ENCODE assay signal across 8 cellular contexts in the genomic region with DNA sequence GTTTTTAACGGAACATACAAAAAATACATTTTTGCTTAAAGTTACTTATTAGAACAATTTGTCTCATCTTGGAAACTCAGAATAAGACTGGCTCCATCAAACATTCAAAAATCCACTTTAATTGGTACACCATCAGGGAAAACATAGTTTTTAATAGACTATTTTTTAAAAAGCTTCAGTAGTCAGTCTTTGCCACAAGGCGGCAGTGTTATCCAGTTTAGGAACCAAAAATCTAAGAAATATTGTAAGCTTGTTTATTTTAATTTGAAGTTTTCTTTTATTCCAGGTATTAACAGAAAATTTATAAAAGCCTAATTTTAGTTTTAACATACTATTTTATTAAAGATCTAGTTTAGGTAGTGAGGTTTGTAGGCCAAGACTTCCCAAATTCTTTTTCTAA.
A peak's percentile ranks its signal among the peaks of the same experiment; 100 is the strongest.
DNase-seq lines count a peak whose midpoint lies in the region; TF ChIP-seq lines count a peak whose summit lies in the region.

No MANE protein-coding gene starts in this region.

- peaks cover 1% of the 10 kb centered on the region for H3K27me3 Mint-ChIP-seq in activated CD4-positive, alpha-beta memory T cell treated with anti-CD3 and anti-CD28 coated beads for 36 hours

- POLR2A ChIA-PET in activated CD4-positive, alpha-beta memory T cell treated with anti-CD3 and anti-CD28 coated beads for 36 hours (lab: Charles Lee) = no interaction called here

- DNase-seq in NCI-H82 (lab: John Stamatoyannopoulos, UW) (peak; percentile 27), NCI-H82 treated with DMSO at 0.1 percent for 48 hours (lab: John Stamatoyannopoulos, UW; ENCODE audit: unreplicated experiment) (no peak), NCI-H2227 (lab: John Stamatoyannopoulos, UW; ENCODE audit: unreplicated experiment) (peak; percentile 8), epithelial cell of esophagus (ENCODE audit: low read depth) (peak; percentile 10), DMS79 treated with DMSO at 0.1 percent for 48 hours (lab: John Stamatoyannopoulos, UW) (no peak)
- peak; percentile 23 for DNase-seq in stimulated activated CD8-positive, alpha-beta memory T cell treated with anti-CD3 and anti-CD28 coated beads, Interleukin-4, amount 100 ng/mL, for 48 hours
- DNase-seq in activated CD4-positive, alpha-beta memory T cell treated with anti-CD3 and anti-CD28 coated beads for 36 hours = no peak
- DNase-seq in stimulated activated CD4-positive, alpha-beta T cell treated with anti-CD3 and anti-CD28 coated beads, Interleukin-15, amount 100 ng/mL, for 24 hours = no peak

- TF ChIP-seq CTCF in epithelial cell of esophagus (IDR thresholded peaks at IDR 0.05; ENCODE audit: insufficient read depth, low read depth, low read length, missing control alignments) = peak; percentile 58

- H3K4me3 ChIP-seq in epithelial cell of esophagus (ENCODE audit: low read length) = no peak overlapping the region

- no peaks in the 10 kb centered on the region for H3K36me3 Mint-ChIP-seq in activated CD4-positive, alpha-beta memory T cell treated with anti-CD3 and anti-CD28 coated beads for 36 hours

- intact Hi-C loops in activated CD4-positive, alpha-beta memory T cell treated with anti-CD3 and anti-CD28 coated beads for 36 hours (cut with micrococcal nuclease) = loop anchor here (1.0 kb wide), 1 partner anchor 433 kb away; no protein-coding TSS in a partner anchor

- H3K9me3 Mint-ChIP-seq in activated CD4-positive, alpha-beta memory T cell treated with anti-CD3 and anti-CD28 coated beads for 36 hours = no peaks in the 10 kb centered on the region

- no peak overlapping the region for H3K4me3 Mint-ChIP-seq in activated CD4-positive, alpha-beta memory T cell treated with anti-CD3 and anti-CD28 coated beads for 36 hours

- H3K4me1 Mint-ChIP-seq in activated CD4-positive, alpha-beta memory T cell treated with anti-CD3 and anti-CD28 coated beads for 36 hours (ENCODE audit: low read depth) = no peaks in the 10 kb centered on the region

- H3K27ac Mint-ChIP-seq in activated CD4-positive, alpha-beta memory T cell treated with anti-CD3 and anti-CD28 coated beads for 36 hours = no peak overlapping the region

- CTCF ChIA-PET in activated CD4-positive, alpha-beta memory T cell treated with anti-CD3 and anti-CD28 coated beads for 36 hours (lab: Charles Lee) = interaction anchor here (0.8 to 1.2 kb wide), 3 partner anchors 9 to 1782 kb away, joined by 3 read pairs; no protein-coding TSS in a partner anchor

Comparison
In these comparisons a context has a peak if more than half of its experiments do, and no peak if none do; other contexts are left out.
1. DNase-seq: peak in NCI-H82 (single experiment), NCI-H2227 (single experiment), epithelial cell of esophagus (single experiment) and stimulated activated CD8-positive, alpha-beta memory T cell treated with anti-CD3 and anti-CD28 coated beads, Interleukin-4, amount 100 ng/mL, for 48 hours (single experiment); none in NCI-H82 treated with DMSO at 0.1 percent for 48 hours (single experiment), activated CD4-positive, alpha-beta memory T cell treated with anti-CD3 and anti-CD28 coated beads for 36 hours (single experiment), stimulated activated CD4-positive, alpha-beta T cell treated with anti-CD3 and anti-CD28 coated beads, Interleukin-15, amount 100 ng/mL, for 24 hours (single experiment) and DMS79 treated with DMSO at 0.1 percent for 48 hours (single experiment).